ENCODE assay signal across 8 cellular contexts in genomic region chr7:157010588-157011332, GRCh38. TPM values are rescaled to one million over a fixed set of nuclear protein-coding genes. Genes with fewer than 3 reads are reported as not detected.
DNase-seq lines count a peak whose midpoint lies in the region; ATAC-seq, FAIRE-seq and TF ChIP-seq lines count a peak whose summit lies in the region.

Gene MNX1 (minus strand): TSS chr7:157010663. CDS start chr7:157010350, 313 bp downstream.

- peaks cover 25% of the 10 kb centered on the region for H4K20me1 ChIP-seq in GM23338 (replicated peaks; ENCODE audit: insufficient read depth)

- H3K27me3 Mint-ChIP-seq in GM23338 (ENCODE audit: insufficient read depth, low read depth, poor library complexity) (peaks cover 90% of the 10 kb centered on the region), MCF 10A (ENCODE audit: insufficient read depth, unreplicated experiment) (no peaks in the 10 kb centered on the region)
- H3K27me3 Mint-ChIP-seq in stimulated activated naive CD8-positive, alpha-beta T cell treated with anti-CD3 and anti-CD28 coated beads, Interleukin-15, Interleukin-2, amounts not matched to agents 100 ng/mL and 50 ng/mL, for 24 hours: peaks cover 79% of the 10 kb centered on the region

- H3K9me3 Mint-ChIP-seq in GM23338: no peaks in the 10 kb centered on the region
- H3K9me3 Mint-ChIP-seq in MCF 10A (ENCODE audit: unreplicated experiment): no peaks in the 10 kb centered on the region
- no peaks in the 10 kb centered on the region for H3K9me3 Mint-ChIP-seq in stimulated activated naive CD8-positive, alpha-beta T cell treated with anti-CD3 and anti-CD28 coated beads, Interleukin-15, Interleukin-2, amounts not matched to agents 100 ng/mL and 50 ng/mL, for 24 hours

- TF ChIP-seq POLR2A in GM12892 (IDR thresholded peaks at IDR 0.05; ENCODE audit: low read depth, low read length): peak; percentile 17; the same call in 1 of the 2 replicates

- H3K36me3 Mint-ChIP-seq in GM23338 (ENCODE audit: low read depth): no peaks in the 10 kb centered on the region
- H3K36me3 Mint-ChIP-seq in MCF 10A (ENCODE audit: insufficient read depth, unreplicated experiment): no peaks in the 10 kb centered on the region
- no peaks in the 10 kb centered on the region for H3K36me3 Mint-ChIP-seq in stimulated activated naive CD8-positive, alpha-beta T cell treated with anti-CD3 and anti-CD28 coated beads, Interleukin-15, Interleukin-2, amounts not matched to agents 100 ng/mL and 50 ng/mL, for 24 hours (ENCODE audit: low read depth)

- peak within 1 kb of the TSS; percentile 93 for H2AFZ ChIP-seq in GM23338

- TF ChIP-seq EP300 in Ishikawa (IDR thresholded peaks at IDR 0.05; ENCODE audit: borderline replicate concordance): no peak

- TF ChIP-seq RAD21 in Ishikawa (IDR thresholded peaks at IDR 0.05; ENCODE audit: low read depth): no peak

- H3K27me3 ChIP-seq in GM23338 (ENCODE audit: insufficient read depth) (peaks cover 97% of the 10 kb centered on the region), left lung (peaks cover 94 to 98% of the 10 kb centered on the region in 2 donors)

- H3K4me2 ChIP-seq in GM23338: peak within 1 kb of the TSS; percentile 84

- CTCF ChIA-PET in MCF 10A (lab: Yijun Ruan, JAX): interaction anchor here (0.6 to 0.7 kb wide), 5 partner anchors 29 to 371 kb away, joined by 3 read pairs; no protein-coding TSS in a partner anchor

- H3K36me3 ChIP-seq in GM23338 (ENCODE audit: insufficient read depth): no peaks in the 10 kb centered on the region
- no peaks in the 10 kb centered on the region for H3K36me3 ChIP-seq in left lung

- peak within 1 kb of the TSS; percentile 60 for H3K4me3 ChIP-seq in GM23338
- peak within 1 kb of the TSS; percentile 33 to 52 for H3K4me3 ChIP-seq in left lung

- H3K4me1 ChIP-seq in GM23338 (ENCODE audit: insufficient read depth) (peaks cover 65% of the 10 kb centered on the region), left lung (peaks cover 0 to 32% of the 10 kb centered on the region in 2 donors)

- FAIRE-seq in GM12892 (lab: Jason Lieb, UNC): peak; percentile 92

- ATAC-seq in GM23338 (peak; percentile 62), left lung (peak; percentile 97)

- POLR2A ChIA-PET in MCF 10A (lab: Yijun Ruan, JAX): interaction anchor here (0.7 to 2.1 kb wide), 14 partner anchors 9 to 130 kb away, joined by 3 to 18 read pairs (median 4); partner anchors contain the start of genes NOM1 and UBE3C

- intact Hi-C loops in MCF 10A (cut with micrococcal nuclease): loop anchor here (5.0 kb wide), 1 partner anchor 127 kb away; the partner anchor contains the start of gene UBE3C
- intact Hi-C loops in left lung (cut with DNase I): no loop called here

- no peaks in the 10 kb centered on the region for H3K9me2 ChIP-seq in GM23338 (ENCODE audit: insufficient read depth)

- H3K27ac Mint-ChIP-seq in GM23338: no peak within 1 kb of the TSS
- no peak within 1 kb of the TSS for H3K27ac Mint-ChIP-seq in MCF 10A (ENCODE audit: low read depth, unreplicated experiment)
- H3K27ac Mint-ChIP-seq in stimulated activated naive CD8-positive, alpha-beta T cell treated with anti-CD3 and anti-CD28 coated beads, Interleukin-15, Interleukin-2, amounts not matched to agents 100 ng/mL and 50 ng/mL, for 24 hours: no peak within 1 kb of the TSS

- no peaks in the 10 kb centered on the region for H3K9me3 ChIP-seq in left lung

- peak; percentile 94 for DNase-seq in GM12892 (ENCODE audit: insufficient read length)
- peak; percentile 93 for DNase-seq in GM23338 (ENCODE audit: low spot score)
- DNase-seq in SHP77 (lab: John Stamatoyannopoulos, UW): peak; percentile 81 to 92
- peak; percentile 84 for DNase-seq in MCF 10A (ENCODE audit: unreplicated experiment)
- peak; percentile 55 to 88 for DNase-seq in left lung
- no peak for DNase-seq in dedifferentiated amniotic fluid mesenchymal stem cell (ENCODE audit: extremely low spot score)

- TF ChIP-seq CTCF in GM23338 (conservative IDR thresholded peaks at IDR 0.05; ENCODE audit: low read depth in 2 of 2): no peak
- TF ChIP-seq CTCF in MCF 10A (IDR thresholded peaks at IDR 0.05; ENCODE audit: unreplicated experiment): no peak
- TF ChIP-seq CTCF in left lung (IDR thresholded peaks at IDR 0.05): no peak

- H3K4me1 Mint-ChIP-seq in GM23338 (peaks cover 44% of the 10 kb centered on the region), MCF 10A (ENCODE audit: insufficient read depth, unreplicated experiment) (no peaks in the 10 kb centered on the region)
- H3K4me1 Mint-ChIP-seq in stimulated activated naive CD8-positive, alpha-beta T cell treated with anti-CD3 and anti-CD28 coated beads, Interleukin-15, Interleukin-2, amounts not matched to agents 100 ng/mL and 50 ng/mL, for 24 hours (ENCODE audit: low read depth): peaks cover 13% of the 10 kb centered on the region

- H3K27ac ChIP-seq in GM23338 (ENCODE audit: low read depth): no peak within 1 kb of the TSS
- no peak within 1 kb of the TSS for H3K27ac ChIP-seq in left lung

- no TSS peak for BruUV-seq in MCF 10A (replicated peaks; lab: Mats Ljungman, UMichigan)

- H3K4me3 Mint-ChIP-seq in GM23338 (peak within 1 kb of the TSS; percentile 68), MCF 10A (ENCODE audit: unreplicated experiment) (peak within 1 kb of the TSS; percentile 68)
- H3K4me3 Mint-ChIP-seq in stimulated activated naive CD8-positive, alpha-beta T cell treated with anti-CD3 and anti-CD28 coated beads, Interleukin-15, Interleukin-2, amounts not matched to agents 100 ng/mL and 50 ng/mL, for 24 hours: peak within 1 kb of the TSS; percentile 56

- H3F3A ChIP-seq in GM23338 (replicated peaks; ENCODE audit: low read depth): peaks cover 38% of the 10 kb centered on the region

- H3K79me2 ChIP-seq in GM23338 (replicated peaks; ENCODE audit: insufficient read depth): no peaks in the 10 kb centered on the region

TF ChIP-seq in GM23338, 12 proteins besides CTCF, POLR2A, EP300 and RAD21 (continues in another document):
- no peak for TF ChIP-seq POLR2AphosphoS5 (IDR thresholded peaks at IDR 0.05; ENCODE audit: low read depth)
- TF ChIP-seq ZNF114 (CRISPR knock-in tag; IDR thresholded peaks at IDR 0.05): no peak
- TF ChIP-seq NANOG (IDR thresholded peaks at IDR 0.05; ENCODE audit: borderline replicate concordance): no peak
- TF ChIP-seq EZH2phosphoT487 (IDR thresholded peaks at IDR 0.05; ENCODE audit: unreplicated experiment): peak; percentile 70
- TF ChIP-seq EZH2 (IDR thresholded peaks at IDR 0.05; ENCODE audit: low read depth, unreplicated experiment): peak; percentile 55

TF ChIP-seq in Ishikawa, 13 proteins besides CTCF, POLR2A, EP300 and RAD21:
- TF ChIP-seq TCF12 (IDR thresholded peaks at IDR 0.05; ENCODE audit: low read depth): no peak
- TF ChIP-seq CEBPB (IDR thresholded peaks at IDR 0.05): no peak
- TF ChIP-seq REST (IDR thresholded peaks at IDR 0.05; ENCODE audit: low read depth): no peak
- TF ChIP-seq ZBTB7A (IDR thresholded peaks at IDR 0.05; ENCODE audit: low read depth): peak; percentile 90; the same call in 1 of the 2 replicates
- peak; percentile 46; the same call in 1 of the 2 replicates for TF ChIP-seq EGR1 (IDR thresholded peaks at IDR 0.05)
- 0 out of 2 replicates have a peak, but pooled peaks have one; percentile 5 for TF ChIP-seq USF1 (IDR thresholded peaks at IDR 0.05)

RNA-seq across cellular contexts. Expression of gene MNX1, which starts in this region (rescaled TPM):
- 0.45 TPM for polyA plus RNA-seq in GM12892 (2012; ENCODE audit: missing spikeins)
- 0.14 TPM in 1 of 2 replicates, not detected in the other for total RNA-seq in GM23338 (2014; rRNA removed; shearing (Covaris generic))
- polyA plus RNA-seq in GM23338 (2016; fragmentation: Nextera tagmentation; extraction: Ambion mirVana): 0.14 and 0.24 TPM in 2 replicates
- total RNA-seq in MCF 10A (2022) (0.42 and 0.47 TPM in 2 replicates), left lung (under 1 TPM in 1 of 2 donors, not detected in 1; 0.26 TPM)

Comparison
In these comparisons a context has a peak if more than half of its experiments do, and no peak if none do; other contexts are left out.
1. Peak in DNase-seq, ATAC-seq, H3K4me3 ChIP-seq and H3K4me2 ChIP-seq in GM23338; RNA of the gene not detected or under 1 TPM.
2. Peak in DNase-seq in MCF 10A; RNA of the gene not detected or under 1 TPM.
3. Peak in DNase-seq, ATAC-seq and H3K4me3 ChIP-seq in left lung; RNA of the gene not detected or under 1 TPM.